ENCODE assay signal across 16 cellular contexts in genomic region chr16:46898006-46898405, GRCh38. TPM values are rescaled to one million over a fixed set of nuclear protein-coding genes. Genes with fewer than 3 reads are reported as not detected.
DNase-seq lines count a peak whose midpoint lies in the region; ATAC-seq and TF ChIP-seq lines count a peak whose summit lies in the region.
"Had no signal": no experiment of that assay in that cellular context is flagged by ENCODE, and none has a peak within 500 bp of the region (broad histone marks: within the 10 kb centered on the region; RNA-seq: fewer than 3 reads in every experiment).

No MANE protein-coding gene starts in this region.

- H3K27ac Mint-ChIP-seq in chondrocyte (ENCODE audit: unreplicated experiment): peak overlapping the region; percentile 41

- no peak overlapping the region for H2AFZ ChIP-seq in DND-41 (ENCODE audit: low read depth, low read length)

- H3K36me3 ChIP-seq in BLaER1 (peaks cover 95% of the 10 kb centered on the region), DND-41 (ENCODE audit: insufficient read depth, low read length) (no peaks in the 10 kb centered on the region), psoas muscle (ENCODE audit: insufficient read depth in 1 of 2, low read depth in 1 of 2) (peaks cover 0 to 20% of the 10 kb centered on the region in 2 donors)

- H3K4me1 ChIP-seq in BLaER1 (peaks cover 33% of the 10 kb centered on the region), DND-41 (ENCODE audit: insufficient read depth, low read length) (no peaks in the 10 kb centered on the region), psoas muscle (peaks cover 42% of the 10 kb centered on the region)

- H3K27me3 ChIP-seq in BLaER1 (no peaks in the 10 kb centered on the region), DND-41 (ENCODE audit: insufficient read depth, low read length, poor library complexity) (peaks cover 2% of the 10 kb centered on the region), psoas muscle (ENCODE audit: insufficient read depth in 3 of 3, low read length in 2 of 3) (no peaks in the 10 kb centered on the region)

- ATAC-seq in DND-41 (ENCODE audit: insufficient read depth, low read depth) (peak; percentile 68), psoas muscle (peak; percentile 19 to 32 (median 28)), GM21786 (IDR thresholded peaks at IDR 0.05; ENCODE audit: unreplicated experiment) (no peak)
- ATAC-seq: Panc1, SK-N-SH treated with all-trans-retinoic acid at 6 μM for 48 hours had no signal

- peaks cover 97% of the 10 kb centered on the region for H4K20me1 ChIP-seq in BLaER1
- no peaks in the 10 kb centered on the region; the same call in 1 of the 2 replicates for H4K20me1 ChIP-seq in DND-41 (ENCODE audit: insufficient read depth, low read length)

- H3K79me2 ChIP-seq in DND-41 (ENCODE audit: insufficient read depth, low read length): no peaks in the 10 kb centered on the region

- peak overlapping the region; percentile 71 for H3K4me2 ChIP-seq in BLaER1
- H3K4me2 ChIP-seq in DND-41 (ENCODE audit: insufficient read depth, low read length): no peak overlapping the region

- peaks cover 14% of the 10 kb centered on the region for H3K36me3 Mint-ChIP-seq in chondrocyte (ENCODE audit: low read depth)

- H3K4me3 ChIP-seq in BLaER1 (no peak overlapping the region), DND-41 (ENCODE audit: low read depth in 1 of 2, low read length in 2 of 2) (no peak overlapping the region), psoas muscle (no peak overlapping the region)

- TF ChIP-seq CTCF in DND-41 (IDR thresholded peaks at IDR 0.05; ENCODE audit: borderline replicate concordance, extremely low read depth, low read length, poor library complexity, severe bottlenecking): no peak
- no peak for TF ChIP-seq CTCF in chondrocyte (IDR thresholded peaks at IDR 0.05)
- no peak for TF ChIP-seq CTCF in psoas muscle (IDR thresholded peaks at IDR 0.05)

- no peaks in the 10 kb centered on the region for H3K27me3 Mint-ChIP-seq in chondrocyte (ENCODE audit: low read depth)

- H3K9ac ChIP-seq in BLaER1 (peak overlapping the region; percentile 50), DND-41 (ENCODE audit: low read depth, low read length) (no peak overlapping the region)

- DNase-seq in DND-41: peak; percentile 33
- no peak for DNase-seq in chondrocyte (ENCODE audit: low spot score)
- peak in 1 of 2 donors; percentile 61 for DNase-seq in psoas muscle
- DNase-seq in mucosa of gallbladder (ENCODE audit: low spot score): no peak
- no peak for DNase-seq in hepatic stellate cell (ENCODE audit: low spot score)
- DNase-seq: COR-L47, DMS53, Kasumi-1, MM.1S, NCI-H1092 treated with DMSO at 0.1 percent for 48 hours, NCI-H2081 treated with DMSO at 0.1 percent for 48 hours, NCI-H510A treated with DMSO at 0.1 percent for 48 hours had no signal

- peaks cover 18% of the 10 kb centered on the region for H3K4me1 Mint-ChIP-seq in chondrocyte (ENCODE audit: low read depth)

- intact Hi-C loops in psoas muscle (cut with DNase I): no loop called here

- no peaks in the 10 kb centered on the region for H3K9me3 Mint-ChIP-seq in chondrocyte (ENCODE audit: low read depth)

- H3K27ac ChIP-seq in BLaER1: peak overlapping the region; percentile 66
- no peak overlapping the region for H3K27ac ChIP-seq in DND-41 (ENCODE audit: low read length)
- H3K27ac ChIP-seq in psoas muscle: peak overlapping the region; percentile 79

- WGBS in psoas muscle, 3 donors: 58 to 78% (median 68%) methylated on average over 13 of the region's 13 CpGs

- H3K4me3 Mint-ChIP-seq in chondrocyte (ENCODE audit: unreplicated experiment): no peak overlapping the region

- H3K9me3 ChIP-seq in BLaER1 (no peaks in the 10 kb centered on the region), DND-41 (ENCODE audit: insufficient read depth, low read length, severe bottlenecking) (no peaks in the 10 kb centered on the region), psoas muscle (no peaks in the 10 kb centered on the region)

RNA-seq across cellular contexts. Expression of gene GPT2, which starts 13.8 kb away (rescaled TPM):
- 35.1 to 67.1 TPM (median 59.6 TPM) in 3 replicates for total RNA-seq in chondrocyte
- 100 to 1,000 TPM in 1 of 4 donors, 10 to 100 TPM in 3; 27.7 to 110 (median 65.3) TPM for total RNA-seq in psoas muscle
- polyA plus RNA-seq in psoas muscle: 10 to 100 TPM; 25.7 to 52.5 (median 41.1) TPM
- total RNA-seq in mucosa of gallbladder: 44.7 TPM
